8 cellular contexts compared by ENCODE assay signal in the genomic region with DNA sequence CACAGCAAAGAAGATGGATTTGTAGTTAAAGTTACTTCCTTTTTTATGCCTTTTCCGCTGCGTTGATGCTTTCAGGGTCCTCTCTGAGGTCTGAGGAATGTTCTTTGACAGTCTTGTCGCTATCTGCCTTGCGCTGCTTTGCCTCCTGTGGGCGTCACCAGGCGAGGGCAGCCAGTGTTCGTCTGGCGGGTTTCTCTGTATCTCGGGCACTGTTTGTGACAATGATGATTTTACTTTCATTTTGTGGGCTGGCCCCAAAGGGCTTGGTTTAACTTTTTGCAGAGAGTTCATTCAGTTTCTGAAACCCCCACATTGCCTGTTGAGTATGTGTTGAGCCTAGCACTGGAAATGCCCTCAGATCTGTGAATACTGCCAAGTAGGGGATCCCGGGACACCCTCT. TPM values are rescaled to one million over a fixed set of nuclear protein-coding genes. Genes with fewer than 3 reads are reported as not detected.
DNase-seq lines count a peak whose midpoint lies in the region; ATAC-seq and TF ChIP-seq lines count a peak whose summit lies in the region.

No MANE protein-coding gene starts in this region.

- H3K27ac Mint-ChIP-seq in Calu3 (ENCODE audit: unreplicated experiment): no peak overlapping the region

- peak; percentile 91 for ATAC-seq in GM18868 (IDR thresholded peaks at IDR 0.05; ENCODE audit: unreplicated experiment)
- peak; percentile 80 for ATAC-seq in HG03108 (IDR thresholded peaks at IDR 0.05; ENCODE audit: unreplicated experiment)

- intact Hi-C loops in Calu3 (cut with micrococcal nuclease; ENCODE audit: unreplicated experiment): no loop called here

- no peaks in the 10 kb centered on the region for H3K27me3 Mint-ChIP-seq in Calu3 (ENCODE audit: unreplicated experiment)

- CTCF ChIA-PET in Calu3 (lab: Charles Lee): no interaction called here

- DNase-seq in activated CD4-positive, alpha-beta T cell treated with anti-CD3 and anti-CD28 coated beads for 48 hours: peak; percentile 80
- DNase-seq in effector CD4-positive, alpha-beta T cell: peak; percentile 63
- peak; percentile 41 to 53 for DNase-seq in stimulated activated CD4-positive, alpha-beta T cell treated with anti-CD3 and anti-CD28 coated beads, Interleukin-15, amount 100 ng/mL, for 1 hour (ENCODE audit: low read depth in 1 of 2, low spot score in 1 of 2)
- no peak for DNase-seq in Calu3
- no peak for DNase-seq in NCI-H2029 treated with DMSO at 0.1 percent for 48 hours (lab: John Stamatoyannopoulos, UW)
- DNase-seq in C1 segment of cervical spinal cord (lab: John Stamatoyannopoulos, UW): no peak

- H3K9me3 Mint-ChIP-seq in Calu3 (ENCODE audit: low read depth, unreplicated experiment): no peaks in the 10 kb centered on the region

- H3K4me1 Mint-ChIP-seq in Calu3 (ENCODE audit: low read depth, unreplicated experiment): peaks cover 17% of the 10 kb centered on the region

- no peak overlapping the region for H3K4me3 Mint-ChIP-seq in Calu3 (ENCODE audit: low read depth, unreplicated experiment)

- H3K36me3 Mint-ChIP-seq in Calu3 (ENCODE audit: insufficient read depth, unreplicated experiment): peaks cover 15% of the 10 kb centered on the region

- BruUV-seq in Calu3 (replicated peaks; lab: Mats Ljungman, UMichigan): no TSS peak

- no peak for TF ChIP-seq CTCF in Calu3 (IDR thresholded peaks at IDR 0.05; ENCODE audit: unreplicated experiment)

RNA-seq across cellular contexts. Expression of a gene that starts 24.6 kb away (rescaled TPM):
- total RNA-seq in Calu3 (2022): 39.5 and 40.5 TPM in 2 replicates

Comparison
In these comparisons a context has a peak if more than half of its experiments do, and no peak if none do; other contexts are left out.
1. DNase-seq: peak in activated CD4-positive, alpha-beta T cell treated with anti-CD3 and anti-CD28 coated beads for 48 hours (single experiment), effector CD4-positive, alpha-beta T cell (single experiment) and stimulated activated CD4-positive, alpha-beta T cell treated with anti-CD3 and anti-CD28 coated beads, Interleukin-15, amount 100 ng/mL, for 1 hour (2 of 2); none in Calu3 (single experiment), NCI-H2029 treated with DMSO at 0.1 percent for 48 hours (single experiment) and C1 segment of cervical spinal cord (0 of 14).